ENCODE assay signal across 1 cellular context in the genomic region with DNA sequence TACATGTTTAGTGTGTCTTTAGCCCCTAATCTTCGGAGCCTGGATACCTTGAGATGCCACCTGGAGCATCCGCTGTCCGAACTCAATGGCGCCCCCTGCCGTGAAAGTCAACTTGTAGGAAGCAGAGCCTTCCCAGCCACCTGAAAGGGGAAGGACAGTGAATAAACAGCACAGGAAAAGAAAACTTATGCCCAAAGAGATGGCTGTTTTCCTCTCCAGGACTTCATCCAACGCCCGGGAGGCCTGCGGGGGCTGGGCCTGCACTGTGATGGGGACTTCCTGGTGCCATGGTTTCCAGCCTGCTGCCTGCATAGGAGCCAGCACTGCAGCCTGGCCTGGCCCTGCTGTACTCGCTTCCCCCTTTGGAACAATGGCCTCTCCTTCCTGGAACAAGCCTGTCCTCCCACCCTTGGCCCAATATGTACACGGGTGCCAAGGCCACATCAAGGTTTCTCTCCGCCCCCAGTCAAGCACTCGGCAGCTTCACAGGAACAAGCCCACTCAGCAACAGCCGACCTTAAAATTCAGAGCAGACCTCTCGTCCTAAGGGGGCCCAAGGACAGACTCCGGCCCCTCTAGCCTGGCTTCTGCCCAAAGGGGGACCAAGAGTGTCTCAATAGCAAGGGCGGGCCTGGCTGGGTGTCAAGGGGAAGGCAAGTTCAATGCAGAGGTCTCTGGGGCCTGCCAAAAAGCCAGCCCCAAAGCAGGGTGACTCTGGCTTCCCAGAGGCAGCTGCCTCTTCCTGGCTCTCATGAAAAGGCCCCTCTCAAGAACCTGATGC.
TF ChIP-seq lines count a peak whose summit lies in the region.

No MANE protein-coding gene starts in this region.

TF ChIP-seq in HepG2, 621 proteins besides CTCF, POLR2A, EP300 and RAD21 (continued from another document and continues in another):
- TF ChIP-seq, protein P1, sequence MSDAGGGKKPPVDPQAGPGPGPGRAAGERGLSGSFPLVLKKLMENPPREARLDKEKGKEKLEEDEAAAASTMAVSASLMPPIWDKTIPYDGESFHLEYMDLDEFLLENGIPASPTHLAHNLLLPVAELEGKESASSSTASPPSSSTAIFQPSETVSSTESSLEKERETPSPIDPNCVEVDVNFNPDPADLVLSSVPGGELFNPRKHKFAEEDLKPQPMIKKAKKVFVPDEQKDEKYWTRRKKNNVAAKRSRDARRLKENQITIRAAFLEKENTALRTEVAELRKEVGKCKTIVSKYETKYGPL (CRISPR knock-in tag; IDR thresholded peaks at IDR 0.05), result no peak
- TF ChIP-seq GATAD2A (CRISPR knock-in tag; IDR thresholded peaks at IDR 0.05) (peak; percentile 43), ZNF296 (CRISPR knock-in tag; conservative IDR thresholded peaks at IDR 0.05) (0 out of 2 replicates have a peak, but pooled peaks have one; percentile 7), MEIS1 (CRISPR knock-in tag; IDR thresholded peaks at IDR 0.05; ENCODE audit: borderline replicate concordance) (peak; percentile 89), ZNF230 (CRISPR knock-in tag; IDR thresholded peaks at IDR 0.05) (peak; percentile 73; the same call in 1 of the 2 replicates), ZFX (CRISPR knock-in tag; IDR thresholded peaks at IDR 0.05; ENCODE audit: low read depth) (peak; percentile 75), HOXA3 (CRISPR knock-in tag; IDR thresholded peaks at IDR 0.05) (peak; percentile 60), PHF21A (CRISPR knock-in tag; IDR thresholded peaks at IDR 0.05) (peak; percentile 51; the same call in 1 of the 2 replicates), ZNF891 (CRISPR knock-in tag; IDR thresholded peaks at IDR 0.05) (peak; percentile 92), NRL (CRISPR knock-in tag; IDR thresholded peaks at IDR 0.05; ENCODE audit: borderline replicate concordance) (peak; percentile 82), HHEX (CRISPR knock-in tag; IDR thresholded peaks at IDR 0.05) (no peak), TCF7 (IDR thresholded peaks at IDR 0.05; ENCODE audit: low read depth) (peak; percentile 32; the same call in 1 of the 2 replicates), TEAD3 (CRISPR knock-in tag; optimal IDR thresholded peaks at IDR 0.05; ENCODE audit: borderline replicate concordance) (peak; percentile 51), YEATS4 (CRISPR knock-in tag; IDR thresholded peaks at IDR 0.05; ENCODE audit: borderline replicate concordance) (peak; percentile 46; the same call in 1 of the 2 replicates), ZNF329 (CRISPR knock-in tag; IDR thresholded peaks at IDR 0.05; ENCODE audit: low read depth) (no peak), SP5 (CRISPR knock-in tag; IDR thresholded peaks at IDR 0.05; ENCODE audit: borderline replicate concordance, low read depth) (peak; percentile 92), HOXA9 (CRISPR knock-in tag; IDR thresholded peaks at IDR 0.05; ENCODE audit: borderline replicate concordance) (no peak), ZBTB7A (CRISPR knock-in tag; IDR thresholded peaks at IDR 0.05) (peak; percentile 17; the same call in 1 of the 2 replicates), RARA (CRISPR knock-in tag; IDR thresholded peaks at IDR 0.05) (peak; percentile 32; the same call in 1 of the 2 replicates), ZC3H13 (CRISPR knock-in tag; IDR thresholded peaks at IDR 0.05) (0 out of 2 replicates have a peak, but pooled peaks have one; percentile 37), SP4 (CRISPR knock-in tag; IDR thresholded peaks at IDR 0.05) (peak; percentile 24; the same call in 1 of the 2 replicates), ZNF180 (CRISPR knock-in tag; IDR thresholded peaks at IDR 0.05; ENCODE audit: borderline replicate concordance, low read depth) (0 out of 2 replicates have a peak, but pooled peaks have one; percentile 17), THYN1 (CRISPR knock-in tag; IDR thresholded peaks at IDR 0.05; ENCODE audit: borderline replicate concordance, low read depth) (no peak), SMC3 (IDR thresholded peaks at IDR 0.05; ENCODE audit: low read length) (peak; percentile 48; the same call in 1 of the 2 replicates), FOXA3 (CRISPR knock-in tag; IDR thresholded peaks at IDR 0.05) (peak; percentile 57)
- TF ChIP-seq, protein P2, sequence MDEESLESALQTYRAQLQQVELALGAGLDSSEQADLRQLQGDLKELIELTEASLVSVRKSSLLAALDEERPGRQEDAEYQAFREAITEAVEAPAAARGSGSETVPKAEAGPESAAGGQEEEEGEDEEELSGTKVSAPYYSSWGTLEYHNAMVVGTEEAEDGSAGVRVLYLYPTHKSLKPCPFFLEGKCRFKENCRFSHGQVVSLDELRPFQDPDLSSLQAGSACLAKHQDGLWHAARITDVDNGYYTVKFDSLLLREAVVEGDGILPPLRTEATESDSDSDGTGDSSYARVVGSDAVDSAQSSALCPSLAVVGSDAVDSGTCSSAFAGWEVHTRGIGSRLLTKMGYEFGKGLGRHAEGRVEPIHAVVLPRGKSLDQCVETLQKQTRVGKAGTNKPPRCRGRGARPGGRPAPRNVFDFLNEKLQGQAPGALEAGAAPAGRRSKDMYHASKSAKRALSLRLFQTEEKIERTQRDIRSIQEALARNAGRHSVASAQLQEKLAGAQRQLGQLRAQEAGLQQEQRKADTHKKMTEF (CRISPR knock-in tag; IDR thresholded peaks at IDR 0.05), result peak; percentile 37; the same call in 1 of the 2 replicates
- TF ChIP-seq, protein P3, sequence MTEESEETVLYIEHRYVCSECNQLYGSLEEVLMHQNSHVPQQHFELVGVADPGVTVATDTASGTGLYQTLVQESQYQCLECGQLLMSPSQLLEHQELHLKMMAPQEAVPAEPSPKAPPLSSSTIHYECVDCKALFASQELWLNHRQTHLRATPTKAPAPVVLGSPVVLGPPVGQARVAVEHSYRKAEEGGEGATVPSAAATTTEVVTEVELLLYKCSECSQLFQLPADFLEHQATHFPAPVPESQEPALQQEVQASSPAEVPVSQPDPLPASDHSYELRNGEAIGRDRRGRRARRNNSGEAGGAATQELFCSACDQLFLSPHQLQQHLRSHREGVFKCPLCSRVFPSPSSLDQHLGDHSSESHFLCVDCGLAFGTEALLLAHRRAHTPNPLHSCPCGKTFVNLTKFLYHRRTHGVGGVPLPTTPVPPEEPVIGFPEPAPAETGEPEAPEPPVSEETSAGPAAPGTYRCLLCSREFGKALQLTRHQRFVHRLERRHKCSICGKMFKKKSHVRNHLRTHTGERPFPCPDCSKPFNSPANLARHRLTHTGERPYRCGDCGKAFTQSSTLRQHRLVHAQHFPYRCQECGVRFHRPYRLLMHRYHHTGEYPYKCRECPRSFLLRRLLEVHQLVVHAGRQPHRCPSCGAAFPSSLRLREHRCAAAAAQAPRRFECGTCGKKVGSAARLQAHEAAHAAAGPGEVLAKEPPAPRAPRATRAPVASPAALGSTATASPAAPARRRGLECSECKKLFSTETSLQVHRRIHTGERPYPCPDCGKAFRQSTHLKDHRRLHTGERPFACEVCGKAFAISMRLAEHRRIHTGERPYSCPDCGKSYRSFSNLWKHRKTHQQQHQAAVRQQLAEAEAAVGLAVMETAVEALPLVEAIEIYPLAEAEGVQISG (CRISPR knock-in tag; IDR thresholded peaks at IDR 0.05), result peak; percentile 53; the same call in 1 of the 2 replicates
- TF ChIP-seq, protein P4, sequence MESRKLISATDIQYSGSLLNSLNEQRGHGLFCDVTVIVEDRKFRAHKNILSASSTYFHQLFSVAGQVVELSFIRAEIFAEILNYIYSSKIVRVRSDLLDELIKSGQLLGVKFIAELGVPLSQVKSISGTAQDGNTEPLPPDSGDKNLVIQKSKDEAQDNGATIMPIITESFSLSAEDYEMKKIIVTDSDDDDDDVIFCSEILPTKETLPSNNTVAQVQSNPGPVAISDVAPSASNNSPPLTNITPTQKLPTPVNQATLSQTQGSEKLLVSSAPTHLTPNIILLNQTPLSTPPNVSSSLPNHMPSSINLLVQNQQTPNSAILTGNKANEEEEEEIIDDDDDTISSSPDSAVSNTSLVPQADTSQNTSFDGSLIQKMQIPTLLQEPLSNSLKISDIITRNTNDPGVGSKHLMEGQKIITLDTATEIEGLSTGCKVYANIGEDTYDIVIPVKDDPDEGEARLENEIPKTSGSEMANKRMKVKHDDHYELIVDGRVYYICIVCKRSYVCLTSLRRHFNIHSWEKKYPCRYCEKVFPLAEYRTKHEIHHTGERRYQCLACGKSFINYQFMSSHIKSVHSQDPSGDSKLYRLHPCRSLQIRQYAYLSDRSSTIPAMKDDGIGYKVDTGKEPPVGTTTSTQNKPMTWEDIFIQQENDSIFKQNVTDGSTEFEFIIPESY (CRISPR knock-in tag; IDR thresholded peaks at IDR 0.05), result peak; percentile 75
- TF ChIP-seq, protein P5, sequence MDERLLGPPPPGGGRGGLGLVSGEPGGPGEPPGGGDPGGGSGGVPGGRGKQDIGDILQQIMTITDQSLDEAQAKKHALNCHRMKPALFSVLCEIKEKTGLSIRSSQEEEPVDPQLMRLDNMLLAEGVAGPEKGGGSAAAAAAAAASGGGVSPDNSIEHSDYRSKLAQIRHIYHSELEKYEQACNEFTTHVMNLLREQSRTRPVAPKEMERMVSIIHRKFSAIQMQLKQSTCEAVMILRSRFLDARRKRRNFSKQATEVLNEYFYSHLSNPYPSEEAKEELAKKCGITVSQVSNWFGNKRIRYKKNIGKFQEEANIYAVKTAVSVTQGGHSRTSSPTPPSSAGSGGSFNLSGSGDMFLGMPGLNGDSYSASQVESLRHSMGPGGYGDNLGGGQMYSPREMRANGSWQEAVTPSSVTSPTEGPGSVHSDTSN (CRISPR knock-in tag; IDR thresholded peaks at IDR 0.05), result no peak
- TF ChIP-seq, protein P6, sequence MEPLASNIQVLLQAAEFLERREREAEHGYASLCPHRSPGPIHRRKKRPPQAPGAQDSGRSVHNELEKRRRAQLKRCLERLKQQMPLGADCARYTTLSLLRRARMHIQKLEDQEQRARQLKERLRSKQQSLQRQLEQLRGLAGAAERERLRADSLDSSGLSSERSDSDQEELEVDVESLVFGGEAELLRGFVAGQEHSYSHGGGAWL (CRISPR knock-in tag; IDR thresholded peaks at IDR 0.05), result peak; percentile 15
- TF ChIP-seq, protein P7, sequence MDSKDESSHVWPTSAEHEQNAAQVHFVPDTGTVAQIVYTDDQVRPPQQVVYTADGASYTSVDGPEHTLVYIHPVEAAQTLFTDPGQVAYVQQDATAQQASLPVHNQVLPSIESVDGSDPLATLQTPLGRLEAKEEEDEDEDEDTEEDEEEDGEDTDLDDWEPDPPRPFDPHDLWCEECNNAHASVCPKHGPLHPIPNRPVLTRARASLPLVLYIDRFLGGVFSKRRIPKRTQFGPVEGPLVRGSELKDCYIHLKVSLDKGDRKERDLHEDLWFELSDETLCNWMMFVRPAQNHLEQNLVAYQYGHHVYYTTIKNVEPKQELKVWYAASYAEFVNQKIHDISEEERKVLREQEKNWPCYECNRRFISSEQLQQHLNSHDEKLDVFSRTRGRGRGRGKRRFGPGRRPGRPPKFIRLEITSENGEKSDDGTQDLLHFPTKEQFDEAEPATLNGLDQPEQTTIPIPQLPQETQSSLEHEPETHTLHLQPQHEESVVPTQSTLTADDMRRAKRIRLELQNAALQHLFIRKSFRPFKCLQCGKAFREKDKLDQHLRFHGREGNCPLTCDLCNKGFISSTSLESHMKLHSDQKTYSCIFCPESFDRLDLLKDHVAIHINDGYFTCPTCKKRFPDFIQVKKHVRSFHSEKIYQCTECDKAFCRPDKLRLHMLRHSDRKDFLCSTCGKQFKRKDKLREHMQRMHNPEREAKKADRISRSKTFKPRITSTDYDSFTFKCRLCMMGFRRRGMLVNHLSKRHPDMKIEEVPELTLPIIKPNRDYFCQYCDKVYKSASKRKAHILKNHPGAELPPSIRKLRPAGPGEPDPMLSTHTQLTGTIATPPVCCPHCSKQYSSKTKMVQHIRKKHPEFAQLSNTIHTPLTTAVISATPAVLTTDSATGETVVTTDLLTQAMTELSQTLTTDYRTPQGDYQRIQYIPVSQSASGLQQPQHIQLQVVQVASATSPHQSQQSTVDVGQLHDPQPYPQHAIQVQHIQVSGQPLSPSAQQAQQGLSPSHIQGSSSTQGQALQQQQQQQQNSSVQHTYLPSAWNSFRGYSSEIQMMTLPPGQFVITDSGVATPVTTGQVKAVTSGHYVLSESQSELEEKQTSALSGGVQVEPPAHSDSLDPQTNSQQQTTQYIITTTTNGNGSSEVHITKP (CRISPR knock-in tag; IDR thresholded peaks at IDR 0.05; ENCODE audit: low read depth), result peak; percentile 92
- TF ChIP-seq, protein P8, sequence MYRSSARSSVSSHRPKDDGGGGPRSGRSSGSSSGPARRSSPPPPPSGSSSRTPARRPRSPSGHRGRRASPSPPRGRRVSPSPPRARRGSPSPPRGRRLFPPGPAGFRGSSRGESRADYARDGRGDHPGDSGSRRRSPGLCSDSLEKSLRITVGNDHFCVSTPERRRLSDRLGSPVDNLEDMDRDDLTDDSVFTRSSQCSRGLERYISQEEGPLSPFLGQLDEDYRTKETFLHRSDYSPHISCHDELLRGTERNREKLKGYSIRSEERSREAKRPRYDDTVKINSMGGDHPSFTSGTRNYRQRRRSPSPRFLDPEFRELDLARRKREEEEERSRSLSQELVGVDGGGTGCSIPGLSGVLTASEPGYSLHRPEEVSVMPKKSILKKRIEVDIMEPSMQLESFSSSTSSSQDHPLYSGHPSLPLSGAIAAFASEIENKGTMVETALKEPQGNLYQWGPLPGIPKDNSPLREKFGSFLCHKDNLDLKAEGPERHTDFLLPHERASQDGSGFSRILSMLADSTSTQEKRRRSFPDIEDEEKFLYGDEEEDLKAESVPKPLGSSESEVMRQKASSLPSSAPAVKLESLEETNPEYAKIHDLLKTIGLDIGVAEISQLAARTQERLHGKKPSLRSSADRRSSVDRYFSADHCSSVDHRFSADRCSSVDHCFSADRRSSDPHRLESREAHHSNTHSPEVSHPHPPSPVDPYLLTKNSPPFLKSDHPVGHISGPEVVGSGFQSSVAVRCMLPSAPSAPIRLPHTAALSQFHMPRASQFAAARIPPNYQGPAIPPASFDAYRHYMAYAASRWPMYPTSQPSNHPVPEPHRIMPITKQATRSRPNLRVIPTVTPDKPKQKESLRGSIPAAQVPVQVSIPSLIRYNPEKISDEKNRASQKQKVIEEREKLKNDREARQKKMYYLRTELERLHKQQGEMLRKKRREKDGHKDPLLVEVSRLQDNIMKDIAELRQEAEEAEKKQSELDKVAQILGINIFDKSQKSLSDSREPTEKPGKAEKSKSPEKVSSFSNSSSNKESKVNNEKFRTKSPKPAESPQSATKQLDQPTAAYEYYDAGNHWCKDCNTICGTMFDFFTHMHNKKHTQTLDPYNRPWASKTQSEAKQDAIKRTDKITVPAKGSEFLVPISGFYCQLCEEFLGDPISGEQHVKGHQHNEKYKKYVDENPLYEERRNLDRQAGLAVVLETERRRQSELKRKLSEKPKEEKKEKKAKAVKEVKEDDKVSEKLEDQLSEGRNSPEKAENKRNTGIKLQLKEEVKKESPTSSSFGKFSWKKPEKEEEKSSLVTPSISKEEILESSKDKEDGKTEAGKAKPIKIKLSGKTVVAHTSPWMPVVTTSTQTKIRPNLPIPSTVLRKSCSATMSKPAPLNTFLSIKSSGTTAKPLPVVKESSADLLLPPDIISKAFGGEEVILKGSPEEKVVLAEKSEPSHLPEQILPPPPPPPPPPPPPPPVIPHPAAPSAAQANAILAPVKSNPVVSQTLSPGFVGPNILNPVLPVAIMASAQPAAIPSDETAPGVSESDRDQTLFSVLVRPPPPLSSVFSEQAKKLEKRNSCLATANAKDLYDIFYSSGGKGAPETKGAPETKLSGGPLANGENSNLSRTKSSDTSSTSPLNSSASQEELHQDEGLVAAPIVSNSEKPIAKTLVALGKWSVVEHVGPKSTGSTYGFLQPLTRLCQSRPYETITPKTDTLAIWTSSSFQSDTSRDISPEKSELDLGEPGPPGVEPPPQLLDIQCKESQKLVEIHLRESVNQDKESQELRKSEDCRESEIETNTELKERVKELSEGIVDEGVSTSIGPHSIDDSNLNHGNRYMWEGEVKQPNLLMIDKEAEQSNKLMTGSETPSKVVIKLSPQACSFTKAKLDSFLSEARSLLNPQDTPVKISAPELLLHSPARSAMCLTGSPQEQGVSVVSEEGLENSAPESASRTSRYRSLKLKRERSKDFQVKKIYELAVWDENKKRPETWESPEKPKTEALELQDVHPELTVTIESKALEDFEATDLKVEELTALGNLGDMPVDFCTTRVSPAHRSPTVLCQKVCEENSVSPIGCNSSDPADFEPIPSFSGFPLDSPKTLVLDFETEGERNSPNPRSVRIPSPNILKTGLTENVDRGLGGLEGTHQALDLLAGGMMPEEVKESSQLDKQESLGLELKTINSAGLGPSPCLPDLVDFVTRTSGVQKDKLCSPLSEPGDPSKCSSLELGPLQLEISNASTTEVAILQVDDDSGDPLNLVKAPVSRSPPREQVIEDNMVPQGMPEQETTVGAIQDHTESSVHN (CRISPR knock-in tag; IDR thresholded peaks at IDR 0.05), result peak; percentile 27; the same call in 1 of the 2 replicates
